ENCODE assay signal across 10 cellular contexts in the genomic region with DNA sequence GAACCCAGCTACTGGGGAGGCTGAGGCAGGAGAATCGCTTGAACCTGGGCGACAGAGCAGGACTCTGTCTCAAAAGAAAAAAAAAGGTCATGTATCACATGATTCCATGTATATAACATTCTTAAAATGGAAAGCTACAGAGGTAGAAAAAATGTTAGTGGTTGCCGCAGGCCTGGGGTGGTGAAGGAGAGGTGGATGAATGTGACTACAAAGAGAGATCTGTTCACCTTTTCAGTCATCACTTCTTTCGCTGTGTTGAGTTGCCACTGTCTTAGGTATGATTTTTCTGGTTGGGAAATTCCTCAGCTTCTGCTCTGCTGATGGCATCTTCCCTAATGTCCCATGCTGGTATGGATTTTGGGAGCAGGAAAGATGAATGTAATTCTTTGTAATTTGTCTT.
"Had no signal": no experiment of that assay in that cellular context is flagged by ENCODE, and none has a peak within 500 bp of the region (broad histone marks: within the 10 kb centered on the region; RNA-seq: fewer than 3 reads in every experiment).

No MANE protein-coding gene starts in this region.

- H3K36me3 ChIP-seq: HAP-1 had no signal

- H3K27ac ChIP-seq: GM23248, HL-60 had no signal

- H3K9ac ChIP-seq: GM23248 had no signal

- DNase-seq: GM23248, GOT3, H7, HFFc6, IMR-90, KG1 had no signal

- H3K4me3 Mint-ChIP-seq: HFFc6 had no signal

- FAIRE-seq: K562 had no signal

- H3K9me3 ChIP-seq: HAP-1 had no signal

- H3K4me3 ChIP-seq: GM23248, HAP-1, K562 had no signal

- H3K27ac Mint-ChIP-seq: HFFc6 had no signal

- H2AFZ ChIP-seq: GM23248 had no signal

- ATAC-seq: HCT116, K562 had no signal
